In genomic region chr1:235943581-235944114, GRCh38 we compare ENCODE assay signal across 11 cellular contexts.
DNase-seq lines count a peak whose midpoint lies in the region; ATAC-seq and TF ChIP-seq lines count a peak whose summit lies in the region.
"Had no signal": no experiment of that assay in that cellular context is flagged by ENCODE, and none has a peak within 500 bp of the region (broad histone marks: within the 10 kb centered on the region; RNA-seq: fewer than 3 reads in every experiment).

No MANE protein-coding gene starts in this region.

- ATAC-seq in SK-N-SH treated with all-trans-retinoic acid at 6 μM for 48 hours (peak; percentile 89), natural killer cell (no peak)
- ATAC-seq: activated T-cell treated with anti-CD3 and anti-CD28 coated beads, Interleukin-2, amount 50 U/mL, for 4 hours had no signal

- peaks cover 19% of the 10 kb centered on the region for H3K4me1 Mint-ChIP-seq in activated CD4-positive, alpha-beta T cell treated with anti-CD3 and anti-CD28 coated beads, Interleukin-2, amount 10 ng/mL, durations not matched to agents 7 days and 5 days
- peaks cover 28 to 57% of the 10 kb centered on the region in 2 donors for H3K4me1 Mint-ChIP-seq in natural killer cell

- no peak for DNase-seq in activated CD4-positive, alpha-beta T cell treated with anti-CD3 and anti-CD28 coated beads, Interleukin-2, amount 10 ng/mL, durations not matched to agents 7 days and 5 days
- DNase-seq in activated CD4-positive, alpha-beta T cell treated with anti-CD3 and anti-CD28 coated beads, Interleukin-2, amount 50 U/mL, for 48 hours: no peak
- DNase-seq in fibroblast of villous mesenchyme (ENCODE audit: low read depth) (peak; percentile 99), stromal cell of bone marrow (ENCODE audit: low read depth) (peak; percentile 60), natural killer cell (no peak)
- no peak for DNase-seq in stimulated activated CD4-positive, alpha-beta T cell treated with anti-CD3 and anti-CD28 coated beads, Interleukin-2, amount 100 ng/mL, for 48 hours
- DNase-seq in activated CD4-positive, alpha-beta T cell treated with anti-CD3 and anti-CD28 coated beads for 48 hours: no peak
- DNase-seq: activated T-cell treated with anti-CD3 and anti-CD28 coated beads, Interleukin-2, amount 50 U/mL, for 4 hours; NCI-H1105 had no signal

- intact Hi-C loops in natural killer cell (cut with micrococcal nuclease): no loop called here

- H3K36me3 Mint-ChIP-seq in activated CD4-positive, alpha-beta T cell treated with anti-CD3 and anti-CD28 coated beads, Interleukin-2, amount 10 ng/mL, durations not matched to agents 7 days and 5 days (ENCODE audit: low read depth): peaks cover 1% of the 10 kb centered on the region
- H3K36me3 Mint-ChIP-seq in natural killer cell: no peaks in the 10 kb centered on the region

- TF ChIP-seq CTCF in fibroblast of villous mesenchyme (IDR thresholded peaks at IDR 0.05; ENCODE audit: insufficient read depth, low read depth, low read length): no peak
- no peak for TF ChIP-seq CTCF in natural killer cell (IDR thresholded peaks at IDR 0.05)

- H3K4me3 ChIP-seq in fibroblast of villous mesenchyme (ENCODE audit: low read depth, low read length): no peak overlapping the region
- H3K4me3 ChIP-seq: coronary artery had no signal

- peak overlapping the region; percentile 15 for H3K27ac Mint-ChIP-seq in activated CD4-positive, alpha-beta T cell treated with anti-CD3 and anti-CD28 coated beads, Interleukin-2, amount 10 ng/mL, durations not matched to agents 7 days and 5 days
- peak overlapping the region in 1 of 2 donors; percentile 27 for H3K27ac Mint-ChIP-seq in natural killer cell

- POLR2A ChIA-PET in activated CD4-positive, alpha-beta T cell treated with anti-CD3 and anti-CD28 coated beads, Interleukin-2, amount 10 ng/mL, durations not matched to agents 7 days and 5 days (lab: Charles Lee): no interaction called here

- CTCF ChIA-PET in activated CD4-positive, alpha-beta T cell treated with anti-CD3 and anti-CD28 coated beads, Interleukin-2, amount 10 ng/mL, durations not matched to agents 7 days and 5 days (lab: Charles Lee): interaction anchor here (1.4 kb wide), 1 partner anchor 28 kb away, joined by 3 read pairs; no protein-coding TSS in a partner anchor

- H3K27me3 Mint-ChIP-seq in activated CD4-positive, alpha-beta T cell treated with anti-CD3 and anti-CD28 coated beads, Interleukin-2, amount 10 ng/mL, durations not matched to agents 7 days and 5 days: no peaks in the 10 kb centered on the region
- no peaks in the 10 kb centered on the region for H3K27me3 Mint-ChIP-seq in natural killer cell (ENCODE audit: low read depth in 2 of 2)

- H3K4me3 Mint-ChIP-seq in activated CD4-positive, alpha-beta T cell treated with anti-CD3 and anti-CD28 coated beads, Interleukin-2, amount 10 ng/mL, durations not matched to agents 7 days and 5 days: no peak overlapping the region
- H3K4me3 Mint-ChIP-seq in natural killer cell: no peak overlapping the region
- H3K4me3 Mint-ChIP-seq: activated T-cell treated with anti-CD3 and anti-CD28 coated beads, Interleukin-2, amount 50 U/mL, for 4 hours had no signal

- H3K9me3 Mint-ChIP-seq in activated CD4-positive, alpha-beta T cell treated with anti-CD3 and anti-CD28 coated beads, Interleukin-2, amount 10 ng/mL, durations not matched to agents 7 days and 5 days: no peaks in the 10 kb centered on the region
- H3K9me3 Mint-ChIP-seq in natural killer cell: no peaks in the 10 kb centered on the region
- H3K9me3 Mint-ChIP-seq: activated T-cell treated with anti-CD3 and anti-CD28 coated beads, Interleukin-2, amount 50 U/mL, for 4 hours had no signal

TF ChIP-seq in SK-N-SH treated with all-trans-retinoic acid at 6 μM for 48 hours, 23 proteins besides CTCF, POLR2A, EP300 and RAD21:
- TF ChIP-seq ZC3H10 (CRISPR knock-in tag; IDR thresholded peaks at IDR 0.05) (peak; percentile 52; the same call in 1 of the 2 replicates), PATZ1 (CRISPR knock-in tag; IDR thresholded peaks at IDR 0.05; ENCODE audit: borderline replicate concordance) (no peak)

Comparison
In these comparisons a context has a peak if more than half of its experiments do, and no peak if none do; other contexts are left out.
1. DNase-seq: peak in fibroblast of villous mesenchyme (single experiment) and stromal cell of bone marrow (single experiment); none in activated CD4-positive, alpha-beta T cell treated with anti-CD3 and anti-CD28 coated beads, Interleukin-2, amount 10 ng/mL, durations not matched to agents 7 days and 5 days (single experiment), activated CD4-positive, alpha-beta T cell treated with anti-CD3 and anti-CD28 coated beads, Interleukin-2, amount 50 U/mL, for 48 hours (0 of 2), stimulated activated CD4-positive, alpha-beta T cell treated with anti-CD3 and anti-CD28 coated beads, Interleukin-2, amount 100 ng/mL, for 48 hours (0 of 2), activated CD4-positive, alpha-beta T cell treated with anti-CD3 and anti-CD28 coated beads for 48 hours (single experiment) and natural killer cell (single experiment).